ENCODE assay signal across 12 cellular contexts in the genomic region with DNA sequence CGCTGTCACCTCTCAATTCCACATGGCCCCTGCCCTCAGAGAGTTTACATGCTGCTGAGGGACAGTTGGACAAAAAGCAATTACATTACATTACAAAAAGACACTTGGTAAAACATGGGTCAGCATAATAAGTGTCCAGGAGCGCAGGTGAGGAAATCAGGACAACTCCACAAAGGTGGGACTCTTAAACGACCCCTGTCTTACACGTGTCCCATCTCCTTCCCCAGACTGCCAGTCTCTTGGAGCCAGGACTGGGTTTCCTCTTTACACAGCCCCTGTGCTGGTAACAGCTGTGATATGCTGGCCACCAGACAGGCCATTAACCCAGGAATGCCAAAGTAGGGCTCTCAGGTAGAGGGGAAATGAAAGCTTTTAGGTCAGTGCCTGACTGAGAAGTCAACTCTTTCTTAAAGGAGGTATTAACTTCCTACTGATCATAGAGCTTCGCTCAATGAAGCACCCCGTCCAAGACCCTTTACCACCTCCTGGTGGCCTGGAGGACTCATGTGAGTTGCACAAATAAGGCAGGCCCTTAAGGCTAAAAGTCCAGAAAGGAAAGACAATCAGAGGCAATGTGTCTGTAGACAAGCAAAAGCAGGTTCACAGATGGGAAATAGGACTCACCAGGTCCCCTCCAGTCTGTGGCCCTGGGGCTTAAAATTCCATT. TPM values are rescaled to one million over a fixed set of nuclear protein-coding genes. Genes with fewer than 3 reads are reported as not detected.
DNase-seq lines count a peak whose midpoint lies in the region; TF ChIP-seq lines count a peak whose summit lies in the region.
"Had no signal": no experiment of that assay in that cellular context is flagged by ENCODE, and none has a peak within 500 bp of the region (broad histone marks: within the 10 kb centered on the region; RNA-seq: fewer than 3 reads in every experiment).

No MANE protein-coding gene starts in this region.

- peak overlapping the region; percentile 38; the same call in 1 of the 2 replicates for H2AFZ ChIP-seq in MM.1S (ENCODE audit: low read length)

- no peak overlapping the region for H3K4me2 ChIP-seq in MM.1S (ENCODE audit: low read depth, low read length)
- H3K4me2 ChIP-seq: BLaER1 treated with 17β-estradiol and CSF1 and Interleukin-3, amounts not matched to agents 10 nM and 100 nM had no signal

- H3F3A ChIP-seq in MM.1S (ENCODE audit: insufficient read depth, low read length): no peaks in the 10 kb centered on the region

- no peaks in the 10 kb centered on the region for H3K9me3 ChIP-seq in MM.1S (replicated peaks; ENCODE audit: insufficient read depth, low read length)

- no peaks in the 10 kb centered on the region for H3K4me1 ChIP-seq in MM.1S (ENCODE audit: low read length)

- TF ChIP-seq CTCF in MM.1S (IDR thresholded peaks at IDR 0.05; ENCODE audit: low read length): peak; percentile 17
- no peak for TF ChIP-seq CTCF in mesothelial cell of epicardium (IDR thresholded peaks at IDR 0.05; ENCODE audit: unreplicated experiment)

- no peak overlapping the region for H3K9ac ChIP-seq in MM.1S (ENCODE audit: low read length)
- H3K9ac ChIP-seq: BLaER1 treated with 17β-estradiol and CSF1 and Interleukin-3, amounts not matched to agents 10 nM and 100 nM had no signal

- H3K9me3 Mint-ChIP-seq in activated naive CD8-positive, alpha-beta T cell treated with anti-CD3 and anti-CD28 coated beads for 36 hours: peaks cover 7% of the 10 kb centered on the region
- H3K9me3 Mint-ChIP-seq in mesothelial cell of epicardium: peaks cover 21% of the 10 kb centered on the region
- H3K9me3 Mint-ChIP-seq: activated T-helper 2 cell treated with anti-CD3 and anti-CD28 coated beads, Interferon-gamma antibody, Interleukin-2, Interleukin-4, amounts not matched to agents 10 μg/mL and 5 μg/mL and 100 μg/mL, durations not matched to agents 14 hours and 24 hours and 36 hours had no signal

- H3K36me3 Mint-ChIP-seq in activated naive CD8-positive, alpha-beta T cell treated with anti-CD3 and anti-CD28 coated beads for 36 hours: no peaks in the 10 kb centered on the region
- no peaks in the 10 kb centered on the region for H3K36me3 Mint-ChIP-seq in mesothelial cell of epicardium

- peaks cover 8% of the 10 kb centered on the region for H3K4me1 Mint-ChIP-seq in activated naive CD8-positive, alpha-beta T cell treated with anti-CD3 and anti-CD28 coated beads for 36 hours
- no peaks in the 10 kb centered on the region for H3K4me1 Mint-ChIP-seq in mesothelial cell of epicardium

- H3K4me3 Mint-ChIP-seq in activated naive CD8-positive, alpha-beta T cell treated with anti-CD3 and anti-CD28 coated beads for 36 hours: no peak overlapping the region
- no peak overlapping the region for H3K4me3 Mint-ChIP-seq in mesothelial cell of epicardium

- H3K9me2 ChIP-seq in MM.1S (replicated peaks; ENCODE audit: insufficient read depth, low read length): no peaks in the 10 kb centered on the region

- no peaks in the 10 kb centered on the region for H4K20me1 ChIP-seq in MM.1S (ENCODE audit: insufficient read depth, low read length)
- H4K20me1 ChIP-seq: BLaER1 treated with 17β-estradiol and CSF1 and Interleukin-3, amounts not matched to agents 10 nM and 100 nM had no signal

- H3K4me3 ChIP-seq in MM.1S (ENCODE audit: low read length): no peak overlapping the region
- H3K4me3 ChIP-seq: BLaER1 treated with 17β-estradiol and CSF1 and Interleukin-3, amounts not matched to agents 10 nM and 100 nM; SK-N-MC had no signal

- no peaks in the 10 kb centered on the region for H3K36me3 ChIP-seq in MM.1S (replicated peaks; ENCODE audit: insufficient read depth, low read length)
- H3K36me3 ChIP-seq: BLaER1 treated with 17β-estradiol and CSF1 and Interleukin-3, amounts not matched to agents 10 nM and 100 nM had no signal

- H3K27ac ChIP-seq in MM.1S (ENCODE audit: low read length): no peak overlapping the region
- H3K27ac ChIP-seq: BLaER1 treated with 17β-estradiol and CSF1 and Interleukin-3, amounts not matched to agents 10 nM and 100 nM; SK-N-MC had no signal

- no peaks in the 10 kb centered on the region for H3K79me2 ChIP-seq in MM.1S (ENCODE audit: low read length)

- no peaks in the 10 kb centered on the region for H3K27me3 ChIP-seq in MM.1S (replicated peaks; ENCODE audit: insufficient read depth, low read length)

- no peak overlapping the region for H3K27ac Mint-ChIP-seq in activated naive CD8-positive, alpha-beta T cell treated with anti-CD3 and anti-CD28 coated beads for 36 hours
- no peak overlapping the region for H3K27ac Mint-ChIP-seq in mesothelial cell of epicardium
- H3K27ac Mint-ChIP-seq: activated T-helper 2 cell treated with anti-CD3 and anti-CD28 coated beads, Interferon-gamma antibody, Interleukin-2, Interleukin-4, amounts not matched to agents 10 μg/mL and 5 μg/mL and 100 μg/mL, durations not matched to agents 14 hours and 24 hours and 36 hours had no signal

- peaks cover 49% of the 10 kb centered on the region for H3K27me3 Mint-ChIP-seq in activated naive CD8-positive, alpha-beta T cell treated with anti-CD3 and anti-CD28 coated beads for 36 hours
- peaks cover 26% of the 10 kb centered on the region for H3K27me3 Mint-ChIP-seq in mesothelial cell of epicardium (ENCODE audit: low read depth)

- DNase-seq in activated CD8-positive, alpha-beta memory T cell treated with anti-CD3 and anti-CD28 coated beads, Interleukin-2, amount 50 U/mL, for 48 hours: peak; percentile 68
- no peak for DNase-seq in activated CD8-positive, alpha-beta memory T cell treated with anti-CD3 and anti-CD28 coated beads for 24 hours
- DNase-seq in MM.1S: no peak
- DNase-seq in activated naive CD8-positive, alpha-beta T cell treated with anti-CD3 and anti-CD28 coated beads for 36 hours: peak; percentile 45
- peak; percentile 73 for DNase-seq in stimulated activated CD8-positive, alpha-beta memory T cell treated with anti-CD3 and anti-CD28 coated beads, Interleukin-4, amount 100 ng/mL, for 48 hours
- no peak for DNase-seq in NOMO-1 treated with dmso at 0.1 percent for 144 hours (lab: John Stamatoyannopoulos, UW; ENCODE audit: unreplicated experiment)
- DNase-seq in mesothelial cell of epicardium (ENCODE audit: low spot score in 2 of 2, unreplicated experiment in 2 of 2): no peak
- no peak for DNase-seq in activated CD4-positive, CD25-positive, alpha-beta regulatory T cell treated with anti-CD3 and anti-CD28 coated beads, Interleukin-2, amount 50 U/mL, for 72 hours
- DNase-seq: NCI-H187 had no signal

RNA-seq across cellular contexts. Expression of a gene that starts 55.5 kb away (rescaled TPM):
- not detected for total RNA-seq in activated naive CD8-positive, alpha-beta T cell treated with anti-CD3 and anti-CD28 coated beads for 36 hours
- total RNA-seq in mesothelial cell of epicardium: 6.2 to 7.6 TPM (median 6.3 TPM) in 3 replicates
- total RNA-seq: activated T-helper 2 cell treated with anti-CD3 and anti-CD28 coated beads, Interferon-gamma antibody, Interleukin-2, Interleukin-4, amounts not matched to agents 10 μg/mL and 5 μg/mL and 100 μg/mL, durations not matched to agents 14 hours and 24 hours and 36 hours had no signal

Comparison
In these comparisons a context has a peak if more than half of its experiments do, and no peak if none do; other contexts are left out.
1. DNase-seq: peak in activated CD8-positive, alpha-beta memory T cell treated with anti-CD3 and anti-CD28 coated beads, Interleukin-2, amount 50 U/mL, for 48 hours (single experiment), activated naive CD8-positive, alpha-beta T cell treated with anti-CD3 and anti-CD28 coated beads for 36 hours (single experiment) and stimulated activated CD8-positive, alpha-beta memory T cell treated with anti-CD3 and anti-CD28 coated beads, Interleukin-4, amount 100 ng/mL, for 48 hours (single experiment); none in activated CD8-positive, alpha-beta memory T cell treated with anti-CD3 and anti-CD28 coated beads for 24 hours (single experiment), MM.1S (single experiment), NOMO-1 treated with dmso at 0.1 percent for 144 hours (single experiment), mesothelial cell of epicardium (0 of 2) and activated CD4-positive, CD25-positive, alpha-beta regulatory T cell treated with anti-CD3 and anti-CD28 coated beads, Interleukin-2, amount 50 U/mL, for 72 hours (single experiment).